In the genomic region with DNA sequence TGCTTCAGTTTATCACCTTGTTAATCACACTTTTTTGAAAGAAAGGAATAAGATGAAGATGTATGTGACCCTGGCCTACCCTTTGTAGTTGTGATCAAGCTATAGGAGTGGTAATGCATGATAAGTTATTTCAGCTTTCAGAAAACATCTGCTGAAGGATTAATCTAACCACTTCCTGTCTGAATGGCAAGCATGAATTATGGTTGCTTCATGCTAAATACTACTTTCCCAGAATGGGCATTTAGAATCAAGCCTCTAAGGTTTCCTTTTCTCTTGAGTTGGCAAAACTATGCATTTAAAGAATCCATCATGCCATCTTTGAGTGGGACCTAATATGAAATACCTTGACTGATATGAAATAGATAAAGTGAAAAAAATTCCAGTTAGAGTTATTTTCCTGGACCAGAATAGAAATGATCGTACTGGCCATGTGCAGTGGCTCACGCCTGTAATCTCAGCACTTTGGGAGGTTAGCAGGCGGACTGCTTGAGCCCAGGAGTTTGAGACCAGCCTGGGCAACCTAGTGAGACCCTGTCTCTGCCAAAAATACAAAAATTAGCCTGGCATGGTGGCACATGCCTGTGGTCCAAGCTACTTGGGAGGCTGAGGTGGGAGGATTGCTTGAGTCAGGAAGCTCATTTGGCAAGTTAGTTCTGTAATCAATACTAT, we compare ENCODE assay signal across 1 cellular context.
TF ChIP-seq lines count a peak whose summit lies in the region.

No MANE protein-coding gene starts in this region.

TF ChIP-seq in GM23338, 12 proteins besides CTCF, POLR2A, EP300 and RAD21 (continued from another document):
- TF ChIP-seq, protein P1, sequence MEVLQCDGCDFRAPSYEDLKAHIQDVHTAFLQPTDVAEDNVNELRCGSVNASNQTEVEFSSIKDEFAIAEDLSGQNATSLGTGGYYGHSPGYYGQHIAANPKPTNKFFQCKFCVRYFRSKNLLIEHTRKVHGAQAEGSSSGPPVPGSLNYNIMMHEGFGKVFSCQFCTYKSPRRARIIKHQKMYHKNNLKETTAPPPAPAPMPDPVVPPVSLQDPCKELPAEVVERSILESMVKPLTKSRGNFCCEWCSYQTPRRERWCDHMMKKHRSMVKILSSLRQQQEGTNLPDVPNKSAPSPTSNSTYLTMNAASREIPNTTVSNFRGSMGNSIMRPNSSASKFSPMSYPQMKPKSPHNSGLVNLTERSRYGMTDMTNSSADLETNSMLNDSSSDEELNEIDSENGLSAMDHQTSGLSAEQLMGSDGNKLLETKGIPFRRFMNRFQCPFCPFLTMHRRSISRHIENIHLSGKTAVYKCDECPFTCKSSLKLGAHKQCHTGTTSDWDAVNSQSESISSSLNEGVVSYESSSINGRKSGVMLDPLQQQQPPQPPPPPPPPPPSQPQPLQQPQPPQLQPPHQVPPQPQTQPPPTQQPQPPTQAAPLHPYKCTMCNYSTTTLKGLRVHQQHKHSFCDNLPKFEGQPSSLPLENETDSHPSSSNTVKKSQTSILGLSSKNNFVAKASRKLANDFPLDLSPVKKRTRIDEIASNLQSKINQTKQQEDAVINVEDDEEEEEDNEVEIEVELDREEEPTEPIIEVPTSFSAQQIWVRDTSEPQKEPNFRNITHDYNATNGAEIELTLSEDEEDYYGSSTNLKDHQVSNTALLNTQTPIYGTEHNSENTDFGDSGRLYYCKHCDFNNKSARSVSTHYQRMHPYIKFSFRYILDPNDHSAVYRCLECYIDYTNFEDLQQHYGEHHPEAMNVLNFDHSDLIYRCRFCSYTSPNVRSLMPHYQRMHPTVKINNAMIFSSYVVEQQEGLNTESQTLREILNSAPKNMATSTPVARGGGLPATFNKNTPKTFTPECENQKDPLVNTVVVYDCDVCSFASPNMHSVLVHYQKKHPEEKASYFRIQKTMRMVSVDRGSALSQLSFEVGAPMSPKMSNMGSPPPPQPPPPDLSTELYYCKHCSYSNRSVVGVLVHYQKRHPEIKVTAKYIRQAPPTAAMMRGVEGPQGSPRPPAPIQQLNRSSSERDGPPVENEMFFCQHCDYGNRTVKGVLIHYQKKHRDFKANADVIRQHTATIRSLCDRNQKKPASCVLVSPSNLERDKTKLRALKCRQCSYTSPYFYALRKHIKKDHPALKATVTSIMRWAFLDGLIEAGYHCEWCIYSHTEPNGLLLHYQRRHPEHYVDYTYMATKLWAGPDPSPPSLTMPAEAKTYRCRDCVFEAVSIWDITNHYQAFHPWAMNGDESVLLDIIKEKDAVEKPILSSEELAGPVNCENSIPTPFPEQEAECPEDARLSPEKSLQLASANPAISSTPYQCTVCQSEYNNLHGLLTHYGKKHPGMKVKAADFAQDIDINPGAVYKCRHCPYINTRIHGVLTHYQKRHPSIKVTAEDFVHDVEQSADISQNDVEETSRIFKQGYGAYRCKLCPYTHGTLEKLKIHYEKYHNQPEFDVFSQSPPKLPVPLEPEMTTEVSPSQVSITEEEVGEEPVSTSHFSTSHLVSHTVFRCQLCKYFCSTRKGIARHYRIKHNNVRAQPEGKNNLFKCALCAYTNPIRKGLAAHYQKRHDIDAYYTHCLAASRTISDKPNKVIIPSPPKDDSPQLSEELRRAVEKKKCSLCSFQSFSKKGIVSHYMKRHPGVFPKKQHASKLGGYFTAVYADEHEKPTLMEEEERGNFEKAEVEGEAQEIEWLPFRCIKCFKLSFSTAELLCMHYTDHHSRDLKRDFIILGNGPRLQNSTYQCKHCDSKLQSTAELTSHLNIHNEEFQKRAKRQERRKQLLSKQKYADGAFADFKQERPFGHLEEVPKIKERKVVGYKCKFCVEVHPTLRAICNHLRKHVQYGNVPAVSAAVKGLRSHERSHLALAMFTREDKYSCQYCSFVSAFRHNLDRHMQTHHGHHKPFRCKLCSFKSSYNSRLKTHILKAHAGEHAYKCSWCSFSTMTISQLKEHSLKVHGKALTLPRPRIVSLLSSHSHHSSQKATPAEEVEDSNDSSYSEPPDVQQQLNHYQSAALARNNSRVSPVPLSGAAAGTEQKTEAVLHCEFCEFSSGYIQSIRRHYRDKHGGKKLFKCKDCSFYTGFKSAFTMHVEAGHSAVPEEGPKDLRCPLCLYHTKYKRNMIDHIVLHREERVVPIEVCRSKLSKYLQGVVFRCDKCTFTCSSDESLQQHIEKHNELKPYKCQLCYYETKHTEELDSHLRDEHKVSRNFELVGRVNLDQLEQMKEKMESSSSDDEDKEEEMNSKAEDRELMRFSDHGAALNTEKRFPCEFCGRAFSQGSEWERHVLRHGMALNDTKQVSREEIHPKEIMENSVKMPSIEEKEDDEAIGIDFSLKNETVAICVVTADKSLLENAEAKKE (CRISPR knock-in tag; IDR thresholded peaks at IDR 0.05) = no peak
- TF ChIP-seq EZH2phosphoT487 (IDR thresholded peaks at IDR 0.05; ENCODE audit: unreplicated experiment) = no peak
